ENCODE assay signal across 25 cellular contexts in genomic region chr7:27810186-27810585, GRCh38.
DNase-seq lines count a peak whose midpoint lies in the region; ATAC-seq and TF ChIP-seq lines count a peak whose summit lies in the region.
"Had no signal": no experiment of that assay in that cellular context is flagged by ENCODE, and none has a peak within 500 bp of the region (broad histone marks: within the 10 kb centered on the region; RNA-seq: fewer than 3 reads in every experiment).

No MANE protein-coding gene starts in this region.

- H3K4me3 ChIP-seq in upper lobe of left lung: no peak overlapping the region
- H3K4me3 ChIP-seq: BLaER1, GM12878 had no signal

- H3K27ac ChIP-seq in upper lobe of left lung: no peak overlapping the region
- H3K27ac ChIP-seq: BLaER1 had no signal

- intact Hi-C loops in activated T-helper 2 cell treated with anti-CD3 and anti-CD28 coated beads, Interferon-gamma antibody, Interleukin-2, Interleukin-4, amounts not matched to agents 10 μg/mL and 5 μg/mL and 100 μg/mL, durations not matched to agents 14 hours and 24 hours and 36 hours (cut with micrococcal nuclease): no loop called here

- 91 to 92% methylated on average over 4 of the region's 4 CpGs for WGBS in upper lobe of left lung, 2 donors

- peak overlapping the region; percentile 49 for H3K27ac Mint-ChIP-seq in T-helper 17 cell
- peak overlapping the region; percentile 29 for H3K27ac Mint-ChIP-seq in central memory CD8-positive, alpha-beta T cell (ENCODE audit: low read depth)
- H3K27ac Mint-ChIP-seq in stimulated activated effector memory CD8-positive, alpha-beta T cell treated with anti-CD3 and anti-CD28 coated beads, Interleukin-12 subunit alpha, Interleukin-12 subunit beta, amount 100 ng/mL, for 72 hours: peak overlapping the region; percentile 7
- H3K27ac Mint-ChIP-seq in activated T-helper 2 cell treated with anti-CD3 and anti-CD28 coated beads, Interferon-gamma antibody, Interleukin-2, Interleukin-4, amounts not matched to agents 10 μg/mL and 5 μg/mL and 100 μg/mL, durations not matched to agents 14 hours and 24 hours and 36 hours: no peak overlapping the region
- H3K27ac Mint-ChIP-seq: CD14-positive monocyte; CD4-positive, alpha-beta memory T cell had no signal

- ATAC-seq in T-helper 17 cell (no peak), upper lobe of left lung (ENCODE audit: low FRiP score in 2 of 2) (no peak)
- no peak for ATAC-seq in central memory CD8-positive, alpha-beta T cell (replicated peaks; ENCODE audit: extremely low read depth, poor library complexity, severe bottlenecking)
- ATAC-seq in stimulated activated effector memory CD8-positive, alpha-beta T cell treated with anti-CD3 and anti-CD28 coated beads, Interleukin-12 subunit alpha, Interleukin-12 subunit beta, amount 100 ng/mL, for 72 hours: no peak
- ATAC-seq: GM12878 had no signal

- TF ChIP-seq CTCF in upper lobe of left lung (IDR thresholded peaks at IDR 0.05): no peak

- no peaks in the 10 kb centered on the region for H3K27me3 Mint-ChIP-seq in T-helper 17 cell
- no peaks in the 10 kb centered on the region for H3K27me3 Mint-ChIP-seq in central memory CD8-positive, alpha-beta T cell
- no peaks in the 10 kb centered on the region for H3K27me3 Mint-ChIP-seq in activated T-helper 2 cell treated with anti-CD3 and anti-CD28 coated beads, Interferon-gamma antibody, Interleukin-2, Interleukin-4, amounts not matched to agents 10 μg/mL and 5 μg/mL and 100 μg/mL, durations not matched to agents 14 hours and 24 hours and 36 hours (ENCODE audit: low read depth)
- H3K27me3 Mint-ChIP-seq: CD4-positive, alpha-beta memory T cell; CD4-positive, CD25-positive, alpha-beta regulatory T cell had no signal

- no peaks in the 10 kb centered on the region for H3K9me3 ChIP-seq in T-helper 17 cell (ENCODE audit: control insufficient read depth, low read length, poor library complexity, severe bottlenecking)
- H3K9me3 ChIP-seq in upper lobe of left lung: no peaks in the 10 kb centered on the region
- H3K9me3 ChIP-seq: BE2C, BLaER1 had no signal

- TF ChIP-seq EP300 in upper lobe of left lung (IDR thresholded peaks at IDR 0.05): no peak

- H3K4me1 ChIP-seq in upper lobe of left lung: peaks cover 0 to 8% (median 3%) of the 10 kb centered on the region in 4 donors
- H3K4me1 ChIP-seq: BE2C had no signal

- no peaks in the 10 kb centered on the region for H3K9me3 Mint-ChIP-seq in central memory CD8-positive, alpha-beta T cell
- H3K9me3 Mint-ChIP-seq in stimulated activated effector memory CD8-positive, alpha-beta T cell treated with anti-CD3 and anti-CD28 coated beads, Interleukin-12 subunit alpha, Interleukin-12 subunit beta, amount 100 ng/mL, for 72 hours: no peaks in the 10 kb centered on the region
- no peaks in the 10 kb centered on the region for H3K9me3 Mint-ChIP-seq in activated T-helper 2 cell treated with anti-CD3 and anti-CD28 coated beads, Interferon-gamma antibody, Interleukin-2, Interleukin-4, amounts not matched to agents 10 μg/mL and 5 μg/mL and 100 μg/mL, durations not matched to agents 14 hours and 24 hours and 36 hours
- H3K9me3 Mint-ChIP-seq: CD14-positive monocyte; CD4-positive, alpha-beta memory T cell had no signal

- no peak overlapping the region for H3K4me3 Mint-ChIP-seq in T-helper 17 cell
- no peak overlapping the region for H3K4me3 Mint-ChIP-seq in central memory CD8-positive, alpha-beta T cell
- no peak overlapping the region for H3K4me3 Mint-ChIP-seq in stimulated activated effector memory CD8-positive, alpha-beta T cell treated with anti-CD3 and anti-CD28 coated beads, Interleukin-12 subunit alpha, Interleukin-12 subunit beta, amount 100 ng/mL, for 72 hours
- no peak overlapping the region for H3K4me3 Mint-ChIP-seq in activated T-helper 2 cell treated with anti-CD3 and anti-CD28 coated beads, Interferon-gamma antibody, Interleukin-2, Interleukin-4, amounts not matched to agents 10 μg/mL and 5 μg/mL and 100 μg/mL, durations not matched to agents 14 hours and 24 hours and 36 hours (ENCODE audit: low read depth)
- H3K4me3 Mint-ChIP-seq: CD14-positive monocyte; CD4-positive, alpha-beta memory T cell; CD4-positive, CD25-positive, alpha-beta regulatory T cell had no signal

- peaks cover 7% of the 10 kb centered on the region for H3K36me3 Mint-ChIP-seq in T-helper 17 cell (ENCODE audit: low read depth)
- peaks cover 23% of the 10 kb centered on the region for H3K36me3 Mint-ChIP-seq in central memory CD8-positive, alpha-beta T cell (ENCODE audit: insufficient read depth)
- peaks cover 83% of the 10 kb centered on the region for H3K36me3 Mint-ChIP-seq in stimulated activated effector memory CD8-positive, alpha-beta T cell treated with anti-CD3 and anti-CD28 coated beads, Interleukin-12 subunit alpha, Interleukin-12 subunit beta, amount 100 ng/mL, for 72 hours
- H3K36me3 Mint-ChIP-seq in activated T-helper 2 cell treated with anti-CD3 and anti-CD28 coated beads, Interferon-gamma antibody, Interleukin-2, Interleukin-4, amounts not matched to agents 10 μg/mL and 5 μg/mL and 100 μg/mL, durations not matched to agents 14 hours and 24 hours and 36 hours (ENCODE audit: low read depth): peaks cover 26% of the 10 kb centered on the region

- H3K36me3 ChIP-seq in upper lobe of left lung: peaks cover 0 to 14% (median 1%) of the 10 kb centered on the region in 4 donors
- H3K36me3 ChIP-seq: BE2C had no signal

- peaks cover 23% of the 10 kb centered on the region for H3K4me1 Mint-ChIP-seq in T-helper 17 cell
- peaks cover 18% of the 10 kb centered on the region for H3K4me1 Mint-ChIP-seq in central memory CD8-positive, alpha-beta T cell
- no peaks in the 10 kb centered on the region for H3K4me1 Mint-ChIP-seq in stimulated activated effector memory CD8-positive, alpha-beta T cell treated with anti-CD3 and anti-CD28 coated beads, Interleukin-12 subunit alpha, Interleukin-12 subunit beta, amount 100 ng/mL, for 72 hours
- H3K4me1 Mint-ChIP-seq in activated T-helper 2 cell treated with anti-CD3 and anti-CD28 coated beads, Interferon-gamma antibody, Interleukin-2, Interleukin-4, amounts not matched to agents 10 μg/mL and 5 μg/mL and 100 μg/mL, durations not matched to agents 14 hours and 24 hours and 36 hours (ENCODE audit: low read depth): no peaks in the 10 kb centered on the region

- peak; percentile 50 for DNase-seq in COLO829 (ENCODE audit: low spot score)
- no peak for DNase-seq in T-helper 17 cell
- DNase-seq in central memory CD8-positive, alpha-beta T cell (ENCODE audit: low spot score in 2 of 2): no peak
- DNase-seq in stimulated activated effector memory CD8-positive, alpha-beta T cell treated with anti-CD3 and anti-CD28 coated beads, Interleukin-12 subunit alpha, Interleukin-12 subunit beta, amount 100 ng/mL, for 72 hours (ENCODE audit: low spot score in 2 of 2): no peak
- no peak for DNase-seq in activated T-helper 2 cell treated with anti-CD3 and anti-CD28 coated beads, Interferon-gamma antibody, Interleukin-2, Interleukin-4, amounts not matched to agents 10 μg/mL and 5 μg/mL and 100 μg/mL, durations not matched to agents 14 hours and 24 hours and 36 hours (ENCODE audit: low spot score)
- no peak for DNase-seq in stimulated activated CD4-positive, alpha-beta T cell treated with anti-CD3 and anti-CD28 coated beads, Interleukin-12 subunit alpha, Interleukin-12 subunit beta, amount 100 ng/mL, for 4 hours
- DNase-seq in effector CD8-positive, alpha-beta T cell (lab: John Stamatoyannopoulos, UW): no peak
- DNase-seq in upper lobe of left lung: no peak
- DNase-seq: 8988T; ACHN; BE2C; C1 segment of cervical spinal cord; CD4-positive, alpha-beta memory T cell; CD4-positive, CD25-positive, alpha-beta regulatory T cell; COR-L47; DMS 273 treated with DMSO at 0.1 percent for 48 hours; DMS153; DMS53; DMS79; DND-41; EL; GDM1 had no signal

- H3K27me3 ChIP-seq in upper lobe of left lung: no peaks in the 10 kb centered on the region
- H3K27me3 ChIP-seq: BE2C, BLaER1 had no signal

- no peak for TF ChIP-seq POLR2A in upper lobe of left lung (IDR thresholded peaks at IDR 0.05)
